In genomic region chr1:112335351-112335750, GRCh38 we compare ENCODE assay signal across 21 cellular contexts.
"Had no signal": no experiment of that assay in that cellular context is flagged by ENCODE, and none has a peak within 500 bp of the region (broad histone marks: within the 10 kb centered on the region; RNA-seq: fewer than 3 reads in every experiment).

No MANE protein-coding gene starts in this region.

- H3K4me1 ChIP-seq: prostate gland had no signal

- H3K4me3 ChIP-seq: esophagus squamous epithelium, lower lobe of right lung, prostate gland had no signal

- H3K9me3 Mint-ChIP-seq: activated naive CD4-positive, alpha-beta T cell treated with anti-CD3 and anti-CD28 coated beads for 36 hours; neural crest cell had no signal

- ATAC-seq: activated CD4-positive, alpha-beta T cell treated with anti-CD3 and anti-CD28 coated beads for 36 hours; left lobe of liver; lower lobe of right lung; naive thymus-derived CD4-positive, alpha-beta T cell; right cardiac atrium; stimulated activated naive CD8-positive, alpha-beta T cell treated with anti-CD3 and anti-CD28 coated beads, Interleukin-15, Interleukin-2, amounts not matched to agents 100 U/mL and 50 U/mL, for 24 hours had no signal

- H3K4me3 Mint-ChIP-seq: activated B cell treated with CpG ODN at 0.5 μM for 24 hours; activated CD4-positive, alpha-beta T cell treated with anti-CD3 and anti-CD28 coated beads for 36 hours; activated naive CD4-positive, alpha-beta T cell treated with anti-CD3 and anti-CD28 coated beads for 36 hours; brain; naive thymus-derived CD4-positive, alpha-beta T cell; neural crest cell had no signal

- H3K27ac ChIP-seq: esophagus squamous epithelium, lower lobe of right lung, prostate gland had no signal

- DNase-seq: activated B cell treated with CpG ODN at 0.5 μM for 24 hours; activated CD4-positive, alpha-beta T cell treated with anti-CD3 and anti-CD28 coated beads for 36 hours; activated CD4-positive, alpha-beta T cell treated with anti-CD3 and anti-CD28 coated beads, Interleukin-2, amount 50 U/mL, for 4 hours; activated CD8-positive, alpha-beta memory T cell treated with anti-CD3 and anti-CD28 coated beads for 24 hours; activated naive CD4-positive, alpha-beta T cell treated with anti-CD3 and anti-CD28 coated beads for 36 hours; activated T-cell treated with anti-CD3 and anti-CD28 coated beads, Interleukin-2, amount 50 U/mL, for 48 hours; central memory CD4-positive, alpha-beta T cell; effector memory CD4-positive, alpha-beta T cell; esophagus squamous epithelium; lower lobe of right lung; naive thymus-derived CD4-positive, alpha-beta T cell; right cardiac atrium; stimulated activated CD4-positive, alpha-beta T cell treated with anti-CD3 and anti-CD28 coated beads, Interleukin-12 subunit alpha, Interleukin-12 subunit beta, amount 100 ng/mL, for 4 hours; stimulated activated CD4-positive, alpha-beta T cell treated with anti-CD3 and anti-CD28 coated beads, Interleukin-4, amount 100 ng/mL, for 4 hours; stimulated activated naive CD8-positive, alpha-beta T cell treated with anti-CD3 and anti-CD28 coated beads, Interleukin-15, Interleukin-2, amounts not matched to agents 100 U/mL and 50 U/mL, for 24 hours; T-helper 1 cell had no signal

- H3K27me3 ChIP-seq: esophagus squamous epithelium had no signal

- FAIRE-seq: endothelial cell of umbilical vein had no signal

- H3K4me1 Mint-ChIP-seq: neural crest cell had no signal

- H3K36me3 Mint-ChIP-seq: brain; naive thymus-derived CD4-positive, alpha-beta T cell had no signal

- H3K36me3 ChIP-seq: esophagus squamous epithelium, lower lobe of right lung, prostate gland had no signal

- H3K27ac Mint-ChIP-seq: activated B cell treated with CpG ODN at 0.5 μM for 24 hours; activated CD4-positive, alpha-beta T cell treated with anti-CD3 and anti-CD28 coated beads for 36 hours; activated naive CD4-positive, alpha-beta T cell treated with anti-CD3 and anti-CD28 coated beads for 36 hours; brain; naive thymus-derived CD4-positive, alpha-beta T cell had no signal

- H3K9me3 ChIP-seq: esophagus squamous epithelium, lower lobe of right lung, prostate gland had no signal
